ENCODE assay signal across 19 cellular contexts in the genomic region with DNA sequence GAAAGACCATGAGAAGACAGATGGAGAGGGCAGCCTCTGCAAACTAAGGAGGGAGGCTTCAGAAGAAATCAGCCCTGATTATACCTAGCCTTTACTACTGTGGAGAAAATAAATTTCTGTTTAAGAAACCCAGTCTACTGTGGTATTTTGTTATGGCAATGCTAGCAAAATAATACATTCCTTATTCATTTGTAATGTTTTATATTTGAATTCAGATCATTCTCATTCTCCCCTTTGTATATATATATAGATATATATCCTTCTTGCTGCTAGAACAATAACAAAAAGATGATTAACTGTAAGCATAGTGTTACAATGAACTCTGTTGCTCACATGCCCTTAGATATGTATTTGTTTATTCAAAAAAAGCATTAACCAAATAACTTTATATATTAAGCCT. TPM values are rescaled to one million over a fixed set of nuclear protein-coding genes. Genes with fewer than 3 reads are reported as not detected.
"Had no signal": no experiment of that assay in that cellular context is flagged by ENCODE, and none has a peak within 500 bp of the region (broad histone marks: within the 10 kb centered on the region; RNA-seq: fewer than 3 reads in every experiment).

No MANE protein-coding gene starts in this region.

- ATAC-seq: activated CD8-positive, alpha-beta T cell treated with anti-CD3 and anti-CD28 coated beads, Interleukin-2, amount 10 ng/mL, durations not matched to agents 7 days and 5 days; activated naive CD4-positive, alpha-beta T cell treated with anti-CD3 and anti-CD28 coated beads, Interleukin-2, amount 50 U/mL, for 72 hours; left ventricle myocardium superior; natural killer cell; right cardiac atrium had no signal

- DNase-seq: activated CD4-positive, alpha-beta T cell treated with anti-CD3 and anti-CD28 coated beads, Interleukin-2, amount 10 ng/mL, durations not matched to agents 24 days and 14 days; activated CD4-positive, CD25-positive, alpha-beta regulatory T cell; activated CD8-positive, alpha-beta memory T cell treated with anti-CD3 and anti-CD28 coated beads, Interleukin-2, amount 50 U/mL, for 4 hours; activated CD8-positive, alpha-beta T cell treated with anti-CD3 and anti-CD28 coated beads, Interleukin-2, amount 10 ng/mL, durations not matched to agents 7 days and 5 days; activated gamma-delta T cell; activated T-cell treated with anti-CD3 and anti-CD28 coated beads, Interleukin-2, amount 50 U/mL, for 48 hours; amniotic stem cell; erythroblast; hippocampal formation; left ventricle myocardium superior; natural killer cell; right cardiac atrium; spleen; SW 1271 had no signal

- H3K4me1 Mint-ChIP-seq: activated CD4-positive, alpha-beta T cell treated with anti-CD3 and anti-CD28 coated beads, Interleukin-2, amount 10 ng/mL, durations not matched to agents 24 days and 14 days; memory B cell; natural killer cell had no signal

- H3K4me3 ChIP-seq: spleen had no signal

- H3K9me3 ChIP-seq: spleen had no signal

- H3K27me3 ChIP-seq: spleen had no signal

- H3K27ac ChIP-seq: spleen had no signal

- H3K36me3 ChIP-seq: spleen had no signal

- H3K36me3 Mint-ChIP-seq: activated naive CD4-positive, alpha-beta T cell treated with anti-CD3 and anti-CD28 coated beads, Interleukin-2, amount 50 U/mL, for 72 hours; memory B cell; natural killer cell had no signal

- H3K4me3 Mint-ChIP-seq: activated CD4-positive, alpha-beta T cell treated with anti-CD3 and anti-CD28 coated beads, Interleukin-2, amount 10 ng/mL, durations not matched to agents 24 days and 14 days; activated CD8-positive, alpha-beta T cell treated with anti-CD3 and anti-CD28 coated beads, Interleukin-2, amount 10 ng/mL, durations not matched to agents 7 days and 5 days; endodermal cell; memory B cell; natural killer cell; stimulated activated naive CD8-positive, alpha-beta T cell treated with anti-CD3 and anti-CD28 coated beads, Interleukin-15, Interleukin-2, amounts not matched to agents 100 ng/mL and 50 ng/mL, for 24 hours had no signal

- H3K27me3 Mint-ChIP-seq: activated CD4-positive, alpha-beta T cell treated with anti-CD3 and anti-CD28 coated beads, Interleukin-2, amount 10 ng/mL, durations not matched to agents 24 days and 14 days; memory B cell; progenitor cell of endocrine pancreas; stimulated activated naive CD8-positive, alpha-beta T cell treated with anti-CD3 and anti-CD28 coated beads, Interleukin-15, Interleukin-2, amounts not matched to agents 100 ng/mL and 50 ng/mL, for 24 hours had no signal

- H3K9me3 Mint-ChIP-seq: activated CD4-positive, alpha-beta T cell treated with anti-CD3 and anti-CD28 coated beads, Interleukin-2, amount 10 ng/mL, durations not matched to agents 24 days and 14 days; endodermal cell; stimulated activated naive CD8-positive, alpha-beta T cell treated with anti-CD3 and anti-CD28 coated beads, Interleukin-15, Interleukin-2, amounts not matched to agents 100 ng/mL and 50 ng/mL, for 24 hours had no signal

- H3K27ac Mint-ChIP-seq: activated CD4-positive, alpha-beta T cell treated with anti-CD3 and anti-CD28 coated beads, Interleukin-2, amount 10 ng/mL, durations not matched to agents 24 days and 14 days; activated CD8-positive, alpha-beta T cell treated with anti-CD3 and anti-CD28 coated beads, Interleukin-2, amount 10 ng/mL, durations not matched to agents 7 days and 5 days; activated naive CD4-positive, alpha-beta T cell treated with anti-CD3 and anti-CD28 coated beads, Interleukin-2, amount 50 U/mL, for 72 hours; memory B cell; natural killer cell; stimulated activated naive CD8-positive, alpha-beta T cell treated with anti-CD3 and anti-CD28 coated beads, Interleukin-15, Interleukin-2, amounts not matched to agents 100 ng/mL and 50 ng/mL, for 24 hours had no signal

- H3K4me1 ChIP-seq: spleen had no signal

RNA-seq across cellular contexts. Expression of gene DMD, which starts 22.5 kb away (rescaled TPM):
- total RNA-seq: activated CD8-positive, alpha-beta T cell treated with anti-CD3 and anti-CD28 coated beads, Interleukin-2, amount 10 ng/mL, durations not matched to agents 7 days and 5 days; natural killer cell had no signal
